Comparison of ENCODE assay signal across 24 cellular contexts in genomic region chr10:70651661-70652060, GRCh38. TPM values are rescaled to one million over a fixed set of nuclear protein-coding genes. Genes with fewer than 3 reads are reported as not detected.
A peak's percentile ranks its signal among the peaks of the same experiment; 100 is the strongest.
DNase-seq lines count a peak whose midpoint lies in the region; ATAC-seq, FAIRE-seq and TF ChIP-seq lines count a peak whose summit lies in the region.
"Had no signal": no experiment of that assay in that cellular context is flagged by ENCODE, and none has a peak within 500 bp of the region (broad histone marks: within the 10 kb centered on the region; RNA-seq: fewer than 3 reads in every experiment).

No MANE protein-coding gene starts in this region.

- no peak for FAIRE-seq in GM12878 (lab: Jason Lieb, UNC)
- FAIRE-seq: endometrium, H54, HepG2 had no signal

- no peak overlapping the region for H2BK120ac ChIP-seq in mesendoderm (ENCODE audit: low read depth, low read length)

- no peak for ATAC-seq in HCT116
- no peak for ATAC-seq in GM12878
- ATAC-seq in GM21529 (IDR thresholded peaks at IDR 0.05; ENCODE audit: unreplicated experiment), result no peak
- ATAC-seq: HepG2; left lobe of liver; mucosa of descending colon; stimulated activated effector memory CD8-positive, alpha-beta T cell treated with anti-CD3 and anti-CD28 coated beads, Interleukin-12 subunit alpha, Interleukin-12 subunit beta, amount 100 ng/mL, for 72 hours had no signal

- H3K9me3 ChIP-seq in HCT116 (ENCODE audit: control insufficient read depth in 1 of 2, insufficient read depth in 1 of 2, low read depth in 1 of 2, low read length in 2 of 2) (peaks cover 3 to 37% of the 10 kb centered on the region in 2 experiments; a peak in 2 of 4 replicates), GM12878 (replicated peaks; ENCODE audit: control insufficient read depth, insufficient read depth, low read length) (peaks cover 22% of the 10 kb centered on the region)
- H3K9me3 ChIP-seq: ascending aorta, thyroid gland had no signal

- H3K27me3 ChIP-seq in HCT116 (ENCODE audit: insufficient read depth, low read length) (no peaks in the 10 kb centered on the region), GM12878 (replicated peaks in 1 of 2; ENCODE audit: control insufficient read depth in 2 of 2, insufficient read depth in 2 of 2, low read length in 1 of 2) (no peaks in the 10 kb centered on the region; a peak in 1 of 4 replicates), mesendoderm (ENCODE audit: insufficient read depth, low read length, poor library complexity) (no peaks in the 10 kb centered on the region)
- H3K27me3 ChIP-seq: ascending aorta, thyroid gland had no signal

- in situ Hi-C loops in GM12878 (cut with MboI), result no loop called here

- TF ChIP-seq RAD21 in HCT116 (IDR thresholded peaks at IDR 0.05; ENCODE audit: low read depth) (no peak), GM12878 (IDR thresholded peaks at IDR 0.05; ENCODE audit: insufficient read depth, low read depth, low read length) (no peak)

- DNase-seq in NCI-H82 (lab: John Stamatoyannopoulos, UW), result peak; percentile 23
- DNase-seq in NCI-H82 treated with DMSO at 0.1 percent for 48 hours (lab: John Stamatoyannopoulos, UW; ENCODE audit: unreplicated experiment), result no peak
- DNase-seq in HCT116 (ENCODE audit: low read depth, low spot score), result no peak
- no peak for DNase-seq in GM12878 (ENCODE audit: low read depth, low spot score)
- peak; percentile 62 for DNase-seq in mesendoderm
- DNase-seq in SKM-1 treated with dmso at 0.1 percent for 144 hours (lab: John Stamatoyannopoulos, UW; ENCODE audit: unreplicated experiment), result no peak
- no peak for DNase-seq in coronary artery (ENCODE audit: low spot score)
- DNase-seq: activated effector memory CD4-positive, alpha-beta T cell treated with anti-CD3 and anti-CD28 coated beads, Interleukin-2, amount 50 U/mL, for 16 hours; DMS79 treated with DMSO at 0.1 percent for 48 hours; foreskin melanocyte; mucosa of descending colon; nucleus accumbens; stimulated activated CD4-positive, alpha-beta T cell treated with anti-CD3 and anti-CD28 coated beads, Interleukin-12 subunit alpha, Interleukin-12 subunit beta, amount 100 ng/mL, for 4 hours; thyroid gland had no signal

- no peak for TF ChIP-seq POLR2A in HCT116 (IDR thresholded peaks at IDR 0.05; ENCODE audit: borderline replicate concordance, extremely low read depth, insufficient read depth, insufficient read length)
- no peak for TF ChIP-seq POLR2A in GM12878 (IDR thresholded peaks at IDR 0.05; ENCODE audit: low read depth, low read length)

- peaks cover 7 to 38% of the 10 kb centered on the region in 2 experiments for H3K4me1 ChIP-seq in HCT116 (ENCODE audit: control insufficient read depth in 1 of 2, insufficient read depth in 2 of 2, low read length in 2 of 2)
- H3K4me1 ChIP-seq in GM12878 (ENCODE audit: control insufficient read depth, insufficient read depth, low read length), result peaks cover 9% of the 10 kb centered on the region
- H3K4me1 ChIP-seq in mesendoderm (ENCODE audit: control insufficient read depth, low read depth, low read length), result no peaks in the 10 kb centered on the region
- H3K4me1 ChIP-seq: ascending aorta, thyroid gland had no signal

- no peak overlapping the region for H3K4me2 ChIP-seq in HCT116 (ENCODE audit: low read length)
- H3K4me2 ChIP-seq in GM12878 (ENCODE audit: control insufficient read depth, insufficient read depth), result no peak overlapping the region
- H3K4me2 ChIP-seq in mesendoderm (ENCODE audit: low read length), result no peak overlapping the region

- H3K36me3 ChIP-seq in HCT116 (ENCODE audit: control insufficient read depth in 1 of 2, insufficient read depth in 2 of 2, low read length in 2 of 2) (0 out of 4 replicates have a peak, but pooled peaks cover 0 to 4% of the 10 kb centered on the region in 2 experiments), GM12878 (ENCODE audit: control insufficient read depth in 2 of 2, insufficient read depth in 2 of 2, low read length in 1 of 2) (no peaks in the 10 kb centered on the region), mesendoderm (ENCODE audit: control insufficient read depth, insufficient read depth, low read length) (no peaks in the 10 kb centered on the region)
- H3K36me3 ChIP-seq: ascending aorta, thyroid gland had no signal

- no peak overlapping the region for H3K9ac ChIP-seq in HCT116 (ENCODE audit: low read length)
- no peak overlapping the region for H3K9ac ChIP-seq in GM12878 (ENCODE audit: control insufficient read depth, insufficient read depth, low read length)
- no peak overlapping the region for H3K9ac ChIP-seq in mesendoderm (ENCODE audit: low read length)

- no peak overlapping the region for H2AK5ac ChIP-seq in mesendoderm (ENCODE audit: low read length)

- no peak overlapping the region for H3K4me3 ChIP-seq in HCT116 (replicated peaks in 1 of 2; ENCODE audit: low read depth in 1 of 2, low read length in 2 of 2)
- no peak overlapping the region for H3K4me3 ChIP-seq in GM12878
- H3K4me3 ChIP-seq in mesendoderm (ENCODE audit: low read length), result no peak overlapping the region
- H3K4me3 ChIP-seq in coronary artery, result no peak overlapping the region
- H3K4me3 ChIP-seq: ascending aorta, mucosa of descending colon, thyroid gland had no signal

- H2BK15ac ChIP-seq in mesendoderm (replicated peaks; ENCODE audit: low read depth), result no peak overlapping the region

- H3K4ac ChIP-seq in mesendoderm (ENCODE audit: low read depth, low read length), result no peak overlapping the region

- H4K20me1 ChIP-seq in HCT116 (ENCODE audit: insufficient read depth), result no peaks in the 10 kb centered on the region
- no peaks in the 10 kb centered on the region for H4K20me1 ChIP-seq in GM12878 (ENCODE audit: control insufficient read depth, insufficient read depth)

- H3K79me1 ChIP-seq in mesendoderm (ENCODE audit: low read length), result no peaks in the 10 kb centered on the region

- SMC1A ChIA-PET in GM12878 (lab: Charles Lee; ENCODE audit: uncharacterized antibody, unreplicated experiment), result no interaction called here

- RAD21 ChIA-PET in HCT116 (lab: Charles Lee; ENCODE audit: low non-redundant PET in 1 of 2, low total read pairs in 2 of 2, uncharacterized antibody in 2 of 2, unreplicated experiment in 2 of 2) (no interaction called here), GM12878 (lab: Charles Lee; ENCODE audit: unreplicated experiment) (no interaction called here)

- H3K18ac ChIP-seq in mesendoderm (ENCODE audit: low read length), result no peak overlapping the region

- H3K79me2 ChIP-seq in HCT116 (ENCODE audit: insufficient read depth, low read length), result no peaks in the 10 kb centered on the region
- no peaks in the 10 kb centered on the region for H3K79me2 ChIP-seq in GM12878 (ENCODE audit: control insufficient read depth, insufficient read depth, low read length)
- no peaks in the 10 kb centered on the region for H3K79me2 ChIP-seq in mesendoderm (ENCODE audit: control insufficient read depth, insufficient read depth, low read length)

- no peak for TF ChIP-seq EP300 in GM12878 (IDR thresholded peaks at IDR 0.05; ENCODE audit: borderline replicate concordance in 1 of 2, control insufficient read depth in 1 of 2, low read depth in 2 of 2, low read length in 2 of 2)

- POLR2A ChIA-PET in HCT116 (lab: Charles Lee), result no interaction called here
- POLR2A ChIA-PET in GM12878 (lab: Charles Lee), result no interaction called here

- TF ChIP-seq CTCF in HCT116 (IDR thresholded peaks at IDR 0.05 in 2 of 3, conservative IDR thresholded peaks at IDR 0.05 in 1 of 3; ENCODE audit: borderline replicate concordance in 1 of 3, insufficient read depth in 1 of 3, low read depth in 2 of 3, low read length in 2 of 3) (no peak), GM12878 (IDR thresholded peaks at IDR 0.05 in 2 of 3, conservative IDR thresholded peaks at IDR 0.05 in 1 of 3; ENCODE audit: control insufficient read depth in 2 of 3, extremely low read depth in 1 of 3, insufficient read depth in 1 of 3, low read depth in 3 of 3, low read length in 3 of 3) (no peak), coronary artery (IDR thresholded peaks at IDR 0.05) (no peak)

- CTCF ChIA-PET in HCT116 (lab: Charles Lee), result no interaction called here
- CTCF ChIA-PET in GM12878 (lab: Yijun Ruan, JAX), result no interaction called here

- no peak overlapping the region for H2AFZ ChIP-seq in HCT116 (ENCODE audit: low read depth, low read length, poor library complexity, severe bottlenecking)
- no peak overlapping the region for H2AFZ ChIP-seq in GM12878 (ENCODE audit: control insufficient read depth, low read depth, low read length)

- BruUV-seq in HCT116 (replicated peaks; lab: Mats Ljungman, UMichigan) (no TSS peak), GM12878 (replicated peaks; lab: Mats Ljungman, UMichigan) (no TSS peak)

- H3K56ac ChIP-seq in mesendoderm (ENCODE audit: low read length), result no peak overlapping the region

- H3K23ac ChIP-seq in mesendoderm (ENCODE audit: low read length), result no peak overlapping the region

- no peak overlapping the region for H4K5ac ChIP-seq in mesendoderm (ENCODE audit: low read length)

- H4K8ac ChIP-seq in mesendoderm (ENCODE audit: low read depth, low read length), result no peak overlapping the region

- H3K9me2 ChIP-seq in HCT116 (ENCODE audit: insufficient read depth), result no peaks in the 10 kb centered on the region

- intact Hi-C loops in HCT116 (cut with micrococcal nuclease), result no loop called here
- intact Hi-C loops in GM12878 (cut with micrococcal nuclease; ENCODE audit: unreplicated experiment), result no loop called here

- H3K27ac ChIP-seq in HCT116 (ENCODE audit: low read depth, low read length) (no peak overlapping the region), GM12878 (ENCODE audit: control insufficient read depth, insufficient read depth) (no peak overlapping the region), mesendoderm (ENCODE audit: low read depth, low read length) (no peak overlapping the region), coronary artery (no peak overlapping the region)
- H3K27ac ChIP-seq: ascending aorta, C4-2B, thyroid gland had no signal

- WGBS in GM12878 (ENCODE audit: insufficient coverage, insufficient replicate concordance, low lambda C conversion rate, missing lambda C conversion rate), result 71% methylated on average over 5 of the region's 5 CpGs
- WGBS in mesendoderm (ENCODE audit: extremely low coverage, insufficient coverage, low lambda C conversion rate), result no CpG with 5 or more reads among the region's 5 CpGs

- H2BK5ac ChIP-seq in mesendoderm (ENCODE audit: low read length), result no peak overlapping the region

RNA-seq across cellular contexts. Expression of gene ADAMTS14, which starts 20.6 kb away (rescaled TPM):
- total RNA-seq in HCT116 (2021; ENCODE audit: unreplicated experiment) (13.2 TPM), GM12878 (2014; rRNA removed) (not detected in 2 replicates), GM12878 (2014; rRNA removed; fragmentation: Illumina TruSeq; extraction: Trizol) (not detected in 2 replicates), GM12878 (2021) (not detected in 2 replicates)
- polyA plus RNA-seq in HCT116 (2012), result 14.3 and 15.5 TPM in 2 replicates
- 0.24 and 0.29 TPM in 2 replicates for total RNA-seq in GM12878 (2013; cell fraction: nucleolus; rRNA removed)
- not detected for polyA plus RNA-seq in GM12878 (2011; ENCODE audit: low read depth)
- polyA plus RNA-seq in GM12878 (2011; rRNA removed) (0.01 and 0.03 TPM in 2 replicates), GM12878 (2014; fragmentation: Illumina TruSeq; extraction: Trizol) (not detected in 2 replicates), GM12878 (2014; fragmentation: Nextera tagmentation; extraction: Ambion mirVana) (not detected), GM12878 (2014; rRNA removed) (0.03 and 0.05 TPM in 2 replicates), GM12878 (2016; fragmentation: Nextera tagmentation; extraction: Ambion mirVana) (not detected)
- polyA plus RNA-seq in GM12878 (2011; cell fraction: cytosol; rRNA removed), result 0.03 and 0.04 TPM in 2 replicates
- 0.41 and 0.52 TPM in 2 replicates for polyA plus RNA-seq in GM12878 (2011; cell fraction: nucleus; rRNA removed)
- 0.04 TPM in 1 of 2 replicates, not detected in the other for polyA plus RNA-seq in GM12878 (2012)
- 0.07 TPM in 1 of 2 replicates, not detected in the other for polyA minus RNA-seq in GM12878 (2011; rRNA and poly(A)+ RNA removed)
- polyA minus RNA-seq in GM12878 (2011; cell fraction: cytosol; rRNA and poly(A)+ RNA removed), result not detected in 2 replicates
- polyA minus RNA-seq in GM12878 (2011; cell fraction: nucleus; rRNA and poly(A)+ RNA removed), result 0.10 and 0.12 TPM in 2 replicates
- 0.72 TPM for polyA plus RNA-seq in mesendoderm (2013, experiment 1 of 2)
- polyA plus RNA-seq in mesendoderm (2013, experiment 2 of 2), result 0.73 TPM
- total RNA-seq: thyroid gland had no signal

RNA-seq across cellular contexts. Expression of gene PRF1, which starts 49.1 kb away (rescaled TPM):
- 6.4 TPM for total RNA-seq in HCT116 (2021; ENCODE audit: unreplicated experiment)
- polyA plus RNA-seq in HCT116 (2012), result 10.7 and 11.9 TPM in 2 replicates
- 13.7 and 18.8 TPM in 2 replicates for total RNA-seq in GM12878 (2013; cell fraction: nucleolus; rRNA removed)
- total RNA-seq in GM12878 (2014; rRNA removed), result 1.1 and 1.9 TPM in 2 replicates
- total RNA-seq in GM12878 (2014; rRNA removed; fragmentation: Illumina TruSeq; extraction: Trizol), result 1.1 and 1.4 TPM in 2 replicates
- 1.5 and 1.8 TPM in 2 replicates for total RNA-seq in GM12878 (2021)
- polyA plus RNA-seq in GM12878 (2011; ENCODE audit: low read depth), result 1.3 TPM
- 5.5 and 15.7 TPM in 2 replicates for polyA plus RNA-seq in GM12878 (2011; rRNA removed)
- polyA plus RNA-seq in GM12878 (2011; cell fraction: cytosol; rRNA removed), result 22.9 and 31.0 TPM in 2 replicates
- polyA plus RNA-seq in GM12878 (2011; cell fraction: nucleus; rRNA removed), result 9.8 and 13.4 TPM in 2 replicates
- 1.2 and 1.3 TPM in 2 replicates for polyA plus RNA-seq in GM12878 (2012)
- 0.84 and 2.6 TPM in 2 replicates for polyA plus RNA-seq in GM12878 (2014; fragmentation: Illumina TruSeq; extraction: Trizol)
- 1 to 10 TPM; 1.7 to 1.9 TPM for polyA plus RNA-seq in GM12878 (2014; fragmentation: Nextera tagmentation; extraction: Ambion mirVana)
- 0.97 and 1.3 TPM in 2 replicates for polyA plus RNA-seq in GM12878 (2014; rRNA removed)
- under 1 TPM; 0.88 to 1.00 TPM for polyA plus RNA-seq in GM12878 (2016; fragmentation: Nextera tagmentation; extraction: Ambion mirVana)
- 24.3 and 26.7 TPM in 2 replicates for polyA minus RNA-seq in GM12878 (2011; rRNA and poly(A)+ RNA removed)
- polyA minus RNA-seq in GM12878 (2011; cell fraction: cytosol; rRNA and poly(A)+ RNA removed), result 9.3 and 10.8 TPM in 2 replicates
- 5.0 and 7.0 TPM in 2 replicates for polyA minus RNA-seq in GM12878 (2011; cell fraction: nucleus; rRNA and poly(A)+ RNA removed)
- 0.10 TPM for polyA plus RNA-seq in mesendoderm (2013, experiment 1 of 2)
- 0.08 TPM for polyA plus RNA-seq in mesendoderm (2013, experiment 2 of 2)
- total RNA-seq: cerebellum, renal cortical epithelial cell had no signal

Comparison
In these comparisons a context has a peak if more than half of its experiments do, and no peak if none do; other contexts are left out.
1. DNase-seq: peak in NCI-H82 (single experiment) and mesendoderm (single experiment); none in NCI-H82 treated with DMSO at 0.1 percent for 48 hours (single experiment), HCT116 (single experiment), GM12878 (single experiment), SKM-1 treated with dmso at 0.1 percent for 144 hours (single experiment) and coronary artery (single experiment).
2. RNA of gene ADAMTS14, which starts 20.6 kb away (total RNA-seq): 13.2 TPM in HCT116 (single experiment); 0.24 to 0.29 TPM in GM12878; every median in the first group is over 10 times any median in the second.